ENCODE assay signal across 1 cellular context in genomic region chr12:42372154-42372791, GRCh38.
TF ChIP-seq lines count a peak whose summit lies in the region.

No MANE protein-coding gene starts in this region.

TF ChIP-seq in GM12878, 131 proteins besides CTCF, POLR2A, EP300 and RAD21 (continued from another document):
- TF ChIP-seq, protein P1, sequence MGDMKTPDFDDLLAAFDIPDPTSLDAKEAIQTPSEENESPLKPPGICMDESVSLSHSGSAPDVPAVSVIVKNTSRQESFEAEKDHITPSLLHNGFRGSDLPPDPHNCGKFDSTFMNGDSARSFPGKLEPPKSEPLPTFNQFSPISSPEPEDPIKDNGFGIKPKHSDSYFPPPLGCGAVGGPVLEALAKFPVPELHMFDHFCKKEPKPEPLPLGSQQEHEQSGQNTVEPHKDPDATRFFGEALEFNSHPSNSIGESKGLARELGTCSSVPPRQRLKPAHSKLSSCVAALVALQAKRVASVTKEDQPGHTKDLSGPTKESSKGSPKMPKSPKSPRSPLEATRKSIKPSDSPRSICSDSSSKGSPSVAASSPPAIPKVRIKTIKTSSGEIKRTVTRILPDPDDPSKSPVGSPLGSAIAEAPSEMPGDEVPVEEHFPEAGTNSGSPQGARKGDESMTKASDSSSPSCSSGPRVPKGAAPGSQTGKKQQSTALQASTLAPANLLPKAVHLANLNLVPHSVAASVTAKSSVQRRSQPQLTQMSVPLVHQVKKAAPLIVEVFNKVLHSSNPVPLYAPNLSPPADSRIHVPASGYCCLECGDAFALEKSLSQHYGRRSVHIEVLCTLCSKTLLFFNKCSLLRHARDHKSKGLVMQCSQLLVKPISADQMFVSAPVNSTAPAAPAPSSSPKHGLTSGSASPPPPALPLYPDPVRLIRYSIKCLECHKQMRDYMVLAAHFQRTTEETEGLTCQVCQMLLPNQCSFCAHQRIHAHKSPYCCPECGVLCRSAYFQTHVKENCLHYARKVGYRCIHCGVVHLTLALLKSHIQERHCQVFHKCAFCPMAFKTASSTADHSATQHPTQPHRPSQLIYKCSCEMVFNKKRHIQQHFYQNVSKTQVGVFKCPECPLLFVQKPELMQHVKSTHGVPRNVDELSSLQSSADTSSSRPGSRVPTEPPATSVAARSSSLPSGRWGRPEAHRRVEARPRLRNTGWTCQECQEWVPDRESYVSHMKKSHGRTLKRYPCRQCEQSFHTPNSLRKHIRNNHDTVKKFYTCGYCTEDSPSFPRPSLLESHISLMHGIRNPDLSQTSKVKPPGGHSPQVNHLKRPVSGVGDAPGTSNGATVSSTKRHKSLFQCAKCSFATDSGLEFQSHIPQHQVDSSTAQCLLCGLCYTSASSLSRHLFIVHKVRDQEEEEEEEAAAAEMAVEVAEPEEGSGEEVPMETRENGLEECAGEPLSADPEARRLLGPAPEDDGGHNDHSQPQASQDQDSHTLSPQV (IDR thresholded peaks at IDR 0.05) = no peak
- TF ChIP-seq NR2F1 (conservative IDR thresholded peaks at IDR 0.05) (peak; percentile 55), YY1 (IDR thresholded peaks at IDR 0.05; ENCODE audit: low read depth, low read length) (0 out of 2 replicates have a peak, but pooled peaks have one; percentile 31), YBX1 (IDR thresholded peaks at IDR 0.05) (no peak)
